Comparison of ENCODE assay signal across 1 cellular context in the genomic region with DNA sequence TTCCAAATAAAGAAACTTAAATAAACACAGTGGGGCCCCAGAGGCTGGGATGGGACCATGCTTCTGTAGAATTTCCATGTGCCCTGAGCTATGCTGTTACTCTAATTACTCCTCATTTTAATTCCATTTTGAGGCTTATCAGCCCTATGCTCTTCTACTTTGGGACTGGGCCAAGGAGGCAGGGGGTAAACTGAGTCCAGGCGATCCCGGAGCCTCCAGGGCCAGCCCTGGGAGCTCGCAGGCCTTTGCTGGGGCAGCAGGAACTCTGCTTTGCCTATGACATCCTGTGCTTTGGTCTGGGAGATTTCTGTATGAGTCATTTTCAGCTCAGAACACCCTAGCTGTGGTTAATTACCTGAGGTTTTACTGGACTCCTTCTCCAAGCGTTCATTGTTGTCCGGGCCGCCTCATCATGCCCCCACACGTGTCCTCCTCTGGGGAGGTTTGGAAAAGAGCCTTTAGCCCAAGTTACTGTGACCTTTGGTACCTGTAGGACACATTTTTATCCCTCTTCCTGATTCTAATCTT.
TF ChIP-seq lines count a peak whose summit lies in the region.

No MANE protein-coding gene starts in this region.

TF ChIP-seq in GM23338, 12 proteins besides CTCF, POLR2A, EP300 and RAD21 (continued from another document):
- TF ChIP-seq, protein P1, sequence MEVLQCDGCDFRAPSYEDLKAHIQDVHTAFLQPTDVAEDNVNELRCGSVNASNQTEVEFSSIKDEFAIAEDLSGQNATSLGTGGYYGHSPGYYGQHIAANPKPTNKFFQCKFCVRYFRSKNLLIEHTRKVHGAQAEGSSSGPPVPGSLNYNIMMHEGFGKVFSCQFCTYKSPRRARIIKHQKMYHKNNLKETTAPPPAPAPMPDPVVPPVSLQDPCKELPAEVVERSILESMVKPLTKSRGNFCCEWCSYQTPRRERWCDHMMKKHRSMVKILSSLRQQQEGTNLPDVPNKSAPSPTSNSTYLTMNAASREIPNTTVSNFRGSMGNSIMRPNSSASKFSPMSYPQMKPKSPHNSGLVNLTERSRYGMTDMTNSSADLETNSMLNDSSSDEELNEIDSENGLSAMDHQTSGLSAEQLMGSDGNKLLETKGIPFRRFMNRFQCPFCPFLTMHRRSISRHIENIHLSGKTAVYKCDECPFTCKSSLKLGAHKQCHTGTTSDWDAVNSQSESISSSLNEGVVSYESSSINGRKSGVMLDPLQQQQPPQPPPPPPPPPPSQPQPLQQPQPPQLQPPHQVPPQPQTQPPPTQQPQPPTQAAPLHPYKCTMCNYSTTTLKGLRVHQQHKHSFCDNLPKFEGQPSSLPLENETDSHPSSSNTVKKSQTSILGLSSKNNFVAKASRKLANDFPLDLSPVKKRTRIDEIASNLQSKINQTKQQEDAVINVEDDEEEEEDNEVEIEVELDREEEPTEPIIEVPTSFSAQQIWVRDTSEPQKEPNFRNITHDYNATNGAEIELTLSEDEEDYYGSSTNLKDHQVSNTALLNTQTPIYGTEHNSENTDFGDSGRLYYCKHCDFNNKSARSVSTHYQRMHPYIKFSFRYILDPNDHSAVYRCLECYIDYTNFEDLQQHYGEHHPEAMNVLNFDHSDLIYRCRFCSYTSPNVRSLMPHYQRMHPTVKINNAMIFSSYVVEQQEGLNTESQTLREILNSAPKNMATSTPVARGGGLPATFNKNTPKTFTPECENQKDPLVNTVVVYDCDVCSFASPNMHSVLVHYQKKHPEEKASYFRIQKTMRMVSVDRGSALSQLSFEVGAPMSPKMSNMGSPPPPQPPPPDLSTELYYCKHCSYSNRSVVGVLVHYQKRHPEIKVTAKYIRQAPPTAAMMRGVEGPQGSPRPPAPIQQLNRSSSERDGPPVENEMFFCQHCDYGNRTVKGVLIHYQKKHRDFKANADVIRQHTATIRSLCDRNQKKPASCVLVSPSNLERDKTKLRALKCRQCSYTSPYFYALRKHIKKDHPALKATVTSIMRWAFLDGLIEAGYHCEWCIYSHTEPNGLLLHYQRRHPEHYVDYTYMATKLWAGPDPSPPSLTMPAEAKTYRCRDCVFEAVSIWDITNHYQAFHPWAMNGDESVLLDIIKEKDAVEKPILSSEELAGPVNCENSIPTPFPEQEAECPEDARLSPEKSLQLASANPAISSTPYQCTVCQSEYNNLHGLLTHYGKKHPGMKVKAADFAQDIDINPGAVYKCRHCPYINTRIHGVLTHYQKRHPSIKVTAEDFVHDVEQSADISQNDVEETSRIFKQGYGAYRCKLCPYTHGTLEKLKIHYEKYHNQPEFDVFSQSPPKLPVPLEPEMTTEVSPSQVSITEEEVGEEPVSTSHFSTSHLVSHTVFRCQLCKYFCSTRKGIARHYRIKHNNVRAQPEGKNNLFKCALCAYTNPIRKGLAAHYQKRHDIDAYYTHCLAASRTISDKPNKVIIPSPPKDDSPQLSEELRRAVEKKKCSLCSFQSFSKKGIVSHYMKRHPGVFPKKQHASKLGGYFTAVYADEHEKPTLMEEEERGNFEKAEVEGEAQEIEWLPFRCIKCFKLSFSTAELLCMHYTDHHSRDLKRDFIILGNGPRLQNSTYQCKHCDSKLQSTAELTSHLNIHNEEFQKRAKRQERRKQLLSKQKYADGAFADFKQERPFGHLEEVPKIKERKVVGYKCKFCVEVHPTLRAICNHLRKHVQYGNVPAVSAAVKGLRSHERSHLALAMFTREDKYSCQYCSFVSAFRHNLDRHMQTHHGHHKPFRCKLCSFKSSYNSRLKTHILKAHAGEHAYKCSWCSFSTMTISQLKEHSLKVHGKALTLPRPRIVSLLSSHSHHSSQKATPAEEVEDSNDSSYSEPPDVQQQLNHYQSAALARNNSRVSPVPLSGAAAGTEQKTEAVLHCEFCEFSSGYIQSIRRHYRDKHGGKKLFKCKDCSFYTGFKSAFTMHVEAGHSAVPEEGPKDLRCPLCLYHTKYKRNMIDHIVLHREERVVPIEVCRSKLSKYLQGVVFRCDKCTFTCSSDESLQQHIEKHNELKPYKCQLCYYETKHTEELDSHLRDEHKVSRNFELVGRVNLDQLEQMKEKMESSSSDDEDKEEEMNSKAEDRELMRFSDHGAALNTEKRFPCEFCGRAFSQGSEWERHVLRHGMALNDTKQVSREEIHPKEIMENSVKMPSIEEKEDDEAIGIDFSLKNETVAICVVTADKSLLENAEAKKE (CRISPR knock-in tag; IDR thresholded peaks at IDR 0.05), result no peak
